ENCODE assay signal across 22 cellular contexts in the genomic region with DNA sequence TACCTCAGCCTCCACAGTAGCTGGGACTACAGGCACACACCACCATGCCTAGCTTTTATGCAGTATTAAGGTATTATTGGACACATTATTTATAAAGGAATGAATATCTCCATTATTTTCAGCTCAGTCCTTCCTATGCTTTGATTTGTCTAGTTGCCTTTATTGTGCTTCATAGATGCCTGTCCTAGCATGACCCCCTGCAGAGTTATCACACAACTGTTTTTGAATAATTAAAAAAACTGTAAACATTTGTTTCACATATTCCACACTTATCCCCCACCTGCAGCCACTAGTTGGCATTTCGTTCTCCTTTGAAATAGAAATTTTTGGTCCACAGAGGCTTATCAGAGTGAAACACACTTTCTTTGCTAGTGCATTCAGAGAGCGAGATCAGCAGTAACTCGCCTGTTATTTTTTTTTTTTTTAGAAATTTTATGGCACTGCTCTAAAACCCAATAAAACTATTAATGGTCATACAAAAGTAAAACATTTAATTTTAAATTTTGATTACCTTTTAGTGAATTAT.
A peak's percentile ranks its signal among the peaks of the same experiment; 100 is the strongest.
DNase-seq lines count a peak whose midpoint lies in the region; ATAC-seq, FAIRE-seq and TF ChIP-seq lines count a peak whose summit lies in the region.
"Had no signal": no experiment of that assay in that cellular context is flagged by ENCODE, and none has a peak within 500 bp of the region (broad histone marks: within the 10 kb centered on the region; RNA-seq: fewer than 3 reads in every experiment).

No MANE protein-coding gene starts in this region.

- H3K9me3 ChIP-seq in K562 (replicated peaks; ENCODE audit: control insufficient read depth, insufficient read depth, low read depth, low read length) = no peaks in the 10 kb centered on the region
- H3K9me3 ChIP-seq: SK-N-SH had no signal

- POLR2A ChIA-PET in K562 (lab: Yijun Ruan, JAX) = no interaction called here

- ATAC-seq in K562 = peak; percentile 86
- ATAC-seq in effector memory CD8-positive, alpha-beta T cell (replicated peaks) = no peak
- no peak for ATAC-seq in GM21717 (IDR thresholded peaks at IDR 0.05; ENCODE audit: unreplicated experiment)
- ATAC-seq: GM23338 had no signal

- no peaks in the 10 kb centered on the region for H3K36me3 ChIP-seq in K562 (ENCODE audit: control insufficient read depth, insufficient read depth, low read length)

- peak; percentile 89 for TF ChIP-seq EP300 in K562 (IDR thresholded peaks at IDR 0.05; ENCODE audit: low read length)

- peak; percentile 5 to 20 (median 12); a peak in 1 of 6 replicates for TF ChIP-seq CTCF in K562 (IDR thresholded peaks at IDR 0.05 in 2 of 3, conservative IDR thresholded peaks at IDR 0.05 in 1 of 3; ENCODE audit: insufficient read depth in 2 of 3, low read depth in 1 of 3, low read length in 3 of 3)

- 0 out of 2 replicates have a peak overlapping the region, but pooled peaks have one; percentile 20 for H3K4me2 ChIP-seq in K562 (ENCODE audit: insufficient read depth, low read length)
- H3K4me2 ChIP-seq: GM23338 had no signal

- no peaks in the 10 kb centered on the region for H3K9me1 ChIP-seq in K562 (ENCODE audit: control insufficient read depth, insufficient read depth, low read length)

- TF ChIP-seq POLR2A in K562 (conservative IDR thresholded peaks at IDR 0.05) = no peak

- H3K4me3 ChIP-seq in K562 = no peak overlapping the region
- H3K4me3 ChIP-seq: GM23338 had no signal

- no peak overlapping the region; the same call in 1 of the 2 replicates for H2AFZ ChIP-seq in K562 (ENCODE audit: low read depth, low read length)
- H2AFZ ChIP-seq: GM23338 had no signal

- peaks cover 7 to 56% of the 10 kb centered on the region in 2 experiments for H3K4me1 ChIP-seq in K562 (replicated peaks in 1 of 2; ENCODE audit: control insufficient read depth in 2 of 2, insufficient read depth in 2 of 2, low read length in 2 of 2)

- no peaks in the 10 kb centered on the region for H4K20me1 ChIP-seq in K562 (replicated peaks; ENCODE audit: control insufficient read depth, insufficient read depth, low read length)

- H3K4me3 Mint-ChIP-seq in effector memory CD8-positive, alpha-beta T cell = no peak overlapping the region
- H3K4me3 Mint-ChIP-seq: GM23338, H9 had no signal

- peak; percentile 32 for FAIRE-seq in K562 (lab: Jason Lieb, UNC)
- FAIRE-seq: D721Med, GM18507, RCC 7860 had no signal

- CTCF ChIA-PET in K562 (lab: Yijun Ruan, JAX; ENCODE audit: low intra/inter-chr PET ratio) = no interaction called here

- peaks cover 16 to 22% of the 10 kb centered on the region in 2 donors for H3K4me1 Mint-ChIP-seq in effector memory CD8-positive, alpha-beta T cell (ENCODE audit: low read depth in 2 of 2)
- H3K4me1 Mint-ChIP-seq: GM23338, H9 had no signal

- H3K9me3 Mint-ChIP-seq in effector memory CD8-positive, alpha-beta T cell = no peaks in the 10 kb centered on the region
- H3K9me3 Mint-ChIP-seq: GM23338, H9 had no signal

- intact Hi-C loops in K562 (cut with micrococcal nuclease) = loop anchor here (2.0 to 10.0 kb wide), 2 partner anchors 45 to 149 kb away; a partner anchor contains a TSS

- no TSS peak for BruUV-seq in K562 (replicated peaks; lab: Mats Ljungman, UMichigan)

- in situ Hi-C loops in K562 (cut with MboI) = no loop called here

- H3K27me3 ChIP-seq in K562 (ENCODE audit: control insufficient read depth in 2 of 2, insufficient read depth in 2 of 2, low read length in 2 of 2) = no peaks in the 10 kb centered on the region

- peak overlapping the region in 1 of 2 experiments; percentile 17; a peak in 1 of 4 replicates for H3K9ac ChIP-seq in K562 (ENCODE audit: insufficient read depth in 1 of 2, low read depth in 2 of 2, low read length in 2 of 2)
- H3K9ac ChIP-seq: SK-N-SH had no signal

- no peaks in the 10 kb centered on the region for H3K36me3 Mint-ChIP-seq in effector memory CD8-positive, alpha-beta T cell (ENCODE audit: insufficient read depth)

- 0% methylated on average over 2 of the region's 3 CpGs for WGBS in K562 (ENCODE audit: insufficient coverage, low coverage, missing lambda C conversion rate)

- no peak overlapping the region for H3K27ac Mint-ChIP-seq in effector memory CD8-positive, alpha-beta T cell
- H3K27ac Mint-ChIP-seq: GM23338, H9 had no signal

- peak overlapping the region; percentile 56; the same call in 2 of the 3 replicates for H3K27ac ChIP-seq in K562 (ENCODE audit: extremely low read depth, low read depth, low read length)

- DNase-seq in CMK (ENCODE audit: low read depth) = peak; percentile 43
- DNase-seq in HUDEP-2 (lab: John Stamatoyannopoulos, UW; ENCODE audit: unreplicated experiment in 76 of 76) = peak in 69 of 76 experiments; percentile 2 to 91 (median 61)
- peak; percentile 66 for DNase-seq in OCI-M2 (lab: John Stamatoyannopoulos, UW; ENCODE audit: unreplicated experiment)
- peak; percentile 58 to 80 (median 70) for DNase-seq in K562 (ENCODE audit: extremely low read depth in 1 of 4, low spot score in 3 of 4)
- DNase-seq in effector memory CD8-positive, alpha-beta T cell = no peak
- no peak for DNase-seq in MV-4-11 (lab: John Stamatoyannopoulos, UW)
- DNase-seq: H9, Kasumi-1, NCI-H1105 treated with DMSO at 0.1 percent for 48 hours, NCI-H146, NCI-H1930, NCI-H2107, NCI-H446 treated with DMSO at 0.1 percent for 48 hours, NCI-H526, NCI-H82, SK-N-SH, SW 1271 had no signal

- no peak for TF ChIP-seq RAD21 in K562 (CRISPR knock-in tag; conservative IDR thresholded peaks at IDR 0.05 in 1 of 2, IDR thresholded peaks at IDR 0.05 in 1 of 2)

- no peaks in the 10 kb centered on the region for H3K27me3 Mint-ChIP-seq in effector memory CD8-positive, alpha-beta T cell

- H3K79me2 ChIP-seq in K562 (ENCODE audit: control insufficient read depth, insufficient read depth, low read length) = no peaks in the 10 kb centered on the region

TF ChIP-seq in K562, 482 proteins besides CTCF, POLR2A, EP300 and RAD21 (continues in another document):
- no peak for TF ChIP-seq HDAC6 (IDR thresholded peaks at IDR 0.05; ENCODE audit: low read depth, low read length)
- TF ChIP-seq NR2F6 (CRISPR knock-in tag; IDR thresholded peaks at IDR 0.05) = no peak
- TF ChIP-seq, protein P1, sequence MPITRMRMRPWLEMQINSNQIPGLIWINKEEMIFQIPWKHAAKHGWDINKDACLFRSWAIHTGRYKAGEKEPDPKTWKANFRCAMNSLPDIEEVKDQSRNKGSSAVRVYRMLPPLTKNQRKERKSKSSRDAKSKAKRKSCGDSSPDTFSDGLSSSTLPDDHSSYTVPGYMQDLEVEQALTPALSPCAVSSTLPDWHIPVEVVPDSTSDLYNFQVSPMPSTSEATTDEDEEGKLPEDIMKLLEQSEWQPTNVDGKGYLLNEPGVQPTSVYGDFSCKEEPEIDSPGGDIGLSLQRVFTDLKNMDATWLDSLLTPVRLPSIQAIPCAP (CRISPR knock-in tag; IDR thresholded peaks at IDR 0.05; ENCODE audit: borderline replicate concordance) = no peak
- peak; percentile 72 for TF ChIP-seq FOXM1 (IDR thresholded peaks at IDR 0.05; ENCODE audit: low read depth)
- TF ChIP-seq FOXM1 (CRISPR knock-in tag; IDR thresholded peaks at IDR 0.05; ENCODE audit: low read depth) = no peak
- peak; percentile 46; the same call in 1 of the 2 replicates for TF ChIP-seq MYNN (IDR thresholded peaks at IDR 0.05)
- TF ChIP-seq MYNN (CRISPR knock-in tag; IDR thresholded peaks at IDR 0.05) = no peak
- no peak for TF ChIP-seq ZNF23 (CRISPR knock-in tag; IDR thresholded peaks at IDR 0.05)
- TF ChIP-seq SOX6 (IDR thresholded peaks at IDR 0.05) = peak; percentile 74
- TF ChIP-seq RCOR1 (IDR thresholded peaks at IDR 0.05; ENCODE audit: borderline replicate concordance in 1 of 2, low read depth in 2 of 2, low read length in 2 of 2) = 0 out of 4 replicates have a peak, but pooled peaks of 1 of the 2 experiments have one; percentile 32
- TF ChIP-seq MTA2 (IDR thresholded peaks at IDR 0.05; ENCODE audit: low read depth) = peak; percentile 80
- TF ChIP-seq ESRRB (CRISPR knock-in tag; IDR thresholded peaks at IDR 0.05; ENCODE audit: borderline replicate concordance) = no peak
- no peak for TF ChIP-seq CHD1 (IDR thresholded peaks at IDR 0.05; ENCODE audit: low read length)
- TF ChIP-seq, protein P2, sequence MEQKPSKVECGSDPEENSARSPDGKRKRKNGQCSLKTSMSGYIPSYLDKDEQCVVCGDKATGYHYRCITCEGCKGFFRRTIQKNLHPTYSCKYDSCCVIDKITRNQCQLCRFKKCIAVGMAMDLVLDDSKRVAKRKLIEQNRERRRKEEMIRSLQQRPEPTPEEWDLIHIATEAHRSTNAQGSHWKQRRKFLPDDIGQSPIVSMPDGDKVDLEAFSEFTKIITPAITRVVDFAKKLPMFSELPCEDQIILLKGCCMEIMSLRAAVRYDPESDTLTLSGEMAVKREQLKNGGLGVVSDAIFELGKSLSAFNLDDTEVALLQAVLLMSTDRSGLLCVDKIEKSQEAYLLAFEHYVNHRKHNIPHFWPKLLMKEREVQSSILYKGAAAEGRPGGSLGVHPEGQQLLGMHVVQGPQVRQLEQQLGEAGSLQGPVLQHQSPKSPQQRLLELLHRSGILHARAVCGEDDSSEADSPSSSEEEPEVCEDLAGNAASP (IDR thresholded peaks at IDR 0.05) = peak; percentile 55; the same call in 1 of the 2 replicates
- TF ChIP-seq, protein P3, sequence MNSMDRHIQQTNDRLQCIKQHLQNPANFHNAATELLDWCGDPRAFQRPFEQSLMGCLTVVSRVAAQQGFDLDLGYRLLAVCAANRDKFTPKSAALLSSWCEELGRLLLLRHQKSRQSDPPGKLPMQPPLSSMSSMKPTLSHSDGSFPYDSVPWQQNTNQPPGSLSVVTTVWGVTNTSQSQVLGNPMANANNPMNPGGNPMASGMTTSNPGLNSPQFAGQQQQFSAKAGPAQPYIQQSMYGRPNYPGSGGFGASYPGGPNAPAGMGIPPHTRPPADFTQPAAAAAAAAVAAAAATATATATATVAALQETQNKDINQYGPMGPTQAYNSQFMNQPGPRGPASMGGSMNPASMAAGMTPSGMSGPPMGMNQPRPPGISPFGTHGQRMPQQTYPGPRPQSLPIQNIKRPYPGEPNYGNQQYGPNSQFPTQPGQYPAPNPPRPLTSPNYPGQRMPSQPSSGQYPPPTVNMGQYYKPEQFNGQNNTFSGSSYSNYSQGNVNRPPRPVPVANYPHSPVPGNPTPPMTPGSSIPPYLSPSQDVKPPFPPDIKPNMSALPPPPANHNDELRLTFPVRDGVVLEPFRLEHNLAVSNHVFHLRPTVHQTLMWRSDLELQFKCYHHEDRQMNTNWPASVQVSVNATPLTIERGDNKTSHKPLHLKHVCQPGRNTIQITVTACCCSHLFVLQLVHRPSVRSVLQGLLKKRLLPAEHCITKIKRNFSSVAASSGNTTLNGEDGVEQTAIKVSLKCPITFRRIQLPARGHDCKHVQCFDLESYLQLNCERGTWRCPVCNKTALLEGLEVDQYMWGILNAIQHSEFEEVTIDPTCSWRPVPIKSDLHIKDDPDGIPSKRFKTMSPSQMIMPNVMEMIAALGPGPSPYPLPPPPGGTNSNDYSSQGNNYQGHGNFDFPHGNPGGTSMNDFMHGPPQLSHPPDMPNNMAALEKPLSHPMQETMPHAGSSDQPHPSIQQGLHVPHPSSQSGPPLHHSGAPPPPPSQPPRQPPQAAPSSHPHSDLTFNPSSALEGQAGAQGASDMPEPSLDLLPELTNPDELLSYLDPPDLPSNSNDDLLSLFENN (IDR thresholded peaks at IDR 0.05; ENCODE audit: low read depth in 2 of 2, low read length in 2 of 2) = 0 out of 4 replicates have a peak, but pooled peaks of 1 of the 2 experiments have one; percentile 32

Comparison
In these comparisons a context has a peak if more than half of its experiments do, and no peak if none do; other contexts are left out.
1. DNase-seq: peak in CMK (single experiment), HUDEP-2 (69 of 76), OCI-M2 (single experiment) and K562 (4 of 4); none in effector memory CD8-positive, alpha-beta T cell (0 of 3) and MV-4-11 (single experiment).